ENCODE assay signal across 1 cellular context in the genomic region with DNA sequence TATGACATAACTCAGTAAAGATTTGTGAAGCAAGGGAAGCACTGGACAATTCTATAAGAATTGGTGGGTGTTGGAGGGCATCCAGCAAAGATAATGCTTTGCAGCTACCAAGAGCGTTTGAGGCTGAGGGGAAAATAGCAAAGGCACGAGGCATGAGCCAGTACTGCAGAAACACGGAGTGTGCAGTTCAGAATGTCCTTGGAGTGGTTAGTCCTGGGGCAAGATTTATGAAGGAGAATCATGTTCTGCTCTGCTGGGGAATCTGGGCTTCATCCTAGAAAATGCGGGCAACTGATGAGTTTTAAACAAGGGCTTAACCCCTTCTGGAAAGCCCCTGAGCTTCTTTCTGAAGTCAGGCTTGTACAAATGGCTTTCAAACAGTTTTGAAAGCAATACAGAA.
TF ChIP-seq lines count a peak whose summit lies in the region.

No MANE protein-coding gene starts in this region.

TF ChIP-seq in SK-N-SH, 30 proteins besides CTCF, POLR2A, EP300 and RAD21 (continued from another document):
- no peak for TF ChIP-seq ZBTB33 (IDR thresholded peaks at IDR 0.05; ENCODE audit: borderline replicate concordance, low read depth)
- peak; percentile 64 for TF ChIP-seq MAX (IDR thresholded peaks at IDR 0.05; ENCODE audit: low read depth)
- TF ChIP-seq, protein P1, sequence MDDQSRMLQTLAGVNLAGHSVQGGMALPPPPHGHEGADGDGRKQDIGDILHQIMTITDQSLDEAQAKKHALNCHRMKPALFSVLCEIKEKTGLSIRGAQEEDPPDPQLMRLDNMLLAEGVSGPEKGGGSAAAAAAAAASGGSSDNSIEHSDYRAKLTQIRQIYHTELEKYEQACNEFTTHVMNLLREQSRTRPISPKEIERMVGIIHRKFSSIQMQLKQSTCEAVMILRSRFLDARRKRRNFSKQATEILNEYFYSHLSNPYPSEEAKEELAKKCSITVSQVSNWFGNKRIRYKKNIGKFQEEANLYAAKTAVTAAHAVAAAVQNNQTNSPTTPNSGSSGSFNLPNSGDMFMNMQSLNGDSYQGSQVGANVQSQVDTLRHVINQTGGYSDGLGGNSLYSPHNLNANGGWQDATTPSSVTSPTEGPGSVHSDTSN (IDR thresholded peaks at IDR 0.05), result peak; percentile 29; the same call in 1 of the 2 replicates
- no peak for TF ChIP-seq YY1 (IDR thresholded peaks at IDR 0.05; ENCODE audit: low read depth)
